In genomic region chr2:120012771-120013568, GRCh38 we compare ENCODE assay signal across 8 cellular contexts. TPM values are rescaled to one million over a fixed set of nuclear protein-coding genes. Genes with fewer than 3 reads are reported as not detected.
DNase-seq lines count a peak whose midpoint lies in the region; ATAC-seq and TF ChIP-seq lines count a peak whose summit lies in the region.

Gene EPB41L5, plus strand, starts transcription at chr2:120013077. Its CDS starts 6,008 bp downstream, at chr2:120019085.

- TF ChIP-seq CTCF in kidney epithelial cell (IDR thresholded peaks at IDR 0.05; ENCODE audit: insufficient read depth, low read length, poor library complexity, severe bottlenecking) = no peak

- H3K36me3 ChIP-seq in kidney epithelial cell (ENCODE audit: control insufficient read depth, insufficient read depth, low read length) = no peaks in the 10 kb centered on the region

- ATAC-seq in GM18909 (IDR thresholded peaks at IDR 0.05; ENCODE audit: poor library complexity, unreplicated experiment) (peak; percentile 92), HG03159 (IDR thresholded peaks at IDR 0.05; ENCODE audit: unreplicated experiment) (peak; percentile 95)
- ATAC-seq in activated CD4-positive, CD25-positive, alpha-beta regulatory T cell treated with anti-CD3 and anti-CD28 coated beads, Interleukin-2, amount 50 U/mL, for 24 hours = peak; percentile 93 to 94

- DNase-seq in AG08395 (ENCODE audit: low spot score) (peak; percentile 94), NCI-H2227 treated with DMSO at 0.1 percent for 48 hours (lab: John Stamatoyannopoulos, UW) (peak; percentile 93), cerebellum (ENCODE audit: low spot score) (peak; percentile 88), kidney epithelial cell (ENCODE audit: low read depth) (peak; percentile 81)
- DNase-seq in stimulated activated CD4-positive, alpha-beta T cell treated with anti-CD3 and anti-CD28 coated beads, Interleukin-15, amount 100 ng/mL, for 48 hours (ENCODE audit: low read depth in 2 of 2) = peak; percentile 61 to 77

- peak within 1 kb of the TSS; percentile 92 for H3K4me3 ChIP-seq in kidney epithelial cell (ENCODE audit: low read depth, low read length)

- no peaks in the 10 kb centered on the region for H3K27me3 ChIP-seq in kidney epithelial cell (ENCODE audit: control insufficient read depth, insufficient read depth, low read length)

RNA-seq across cellular contexts. Expression of gene EPB41L5, which starts in this region (rescaled TPM):
- total RNA-seq in cerebellum (66.3 TPM), kidney epithelial cell (15.6 and 26.0 TPM in 2 replicates)

Comparison
In these comparisons a context has a peak if more than half of its experiments do, and no peak if none do; other contexts are left out.
1. Peak in every context shown above with its lines: DNase-seq, ATAC-seq and H3K4me3 ChIP-seq.